Comparison of ENCODE assay signal across 1 cellular context in genomic region chr1:75724472-75725022, GRCh38.
A peak's percentile ranks its signal among the peaks of the same experiment; 100 is the strongest.
TF ChIP-seq lines count a peak whose summit lies in the region.

ACADM (plus strand) TSS chr1:75724709; CDS start chr1:75724788, 79 bp downstream.

TF ChIP-seq in HepG2, 621 proteins besides CTCF, POLR2A, EP300 and RAD21 (continued from another document and continues in another):
- TF ChIP-seq U2AF2 (IDR thresholded peaks at IDR 0.05; ENCODE audit: low read depth, low read length) = no peak
- no peak for TF ChIP-seq ZBTB8A (CRISPR knock-in tag; IDR thresholded peaks at IDR 0.05; ENCODE audit: borderline replicate concordance, low read depth)
- TF ChIP-seq HNRNPLL (IDR thresholded peaks at IDR 0.05; ENCODE audit: low read depth, low read length, poor library complexity, severe bottlenecking) = peak; percentile 98
- TF ChIP-seq ATF1 (CRISPR knock-in tag; IDR thresholded peaks at IDR 0.05) = no peak
- peak; percentile 81; the same call in 1 of the 2 replicates for TF ChIP-seq ZNF747 (CRISPR knock-in tag; IDR thresholded peaks at IDR 0.05; ENCODE audit: borderline replicate concordance)
- TF ChIP-seq, protein P1, sequence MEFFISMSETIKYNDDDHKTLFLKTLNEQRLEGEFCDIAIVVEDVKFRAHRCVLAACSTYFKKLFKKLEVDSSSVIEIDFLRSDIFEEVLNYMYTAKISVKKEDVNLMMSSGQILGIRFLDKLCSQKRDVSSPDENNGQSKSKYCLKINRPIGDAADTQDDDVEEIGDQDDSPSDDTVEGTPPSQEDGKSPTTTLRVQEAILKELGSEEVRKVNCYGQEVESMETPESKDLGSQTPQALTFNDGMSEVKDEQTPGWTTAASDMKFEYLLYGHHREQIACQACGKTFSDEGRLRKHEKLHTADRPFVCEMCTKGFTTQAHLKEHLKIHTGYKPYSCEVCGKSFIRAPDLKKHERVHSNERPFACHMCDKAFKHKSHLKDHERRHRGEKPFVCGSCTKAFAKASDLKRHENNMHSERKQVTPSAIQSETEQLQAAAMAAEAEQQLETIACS (CRISPR knock-in tag; IDR thresholded peaks at IDR 0.05) = 0 out of 2 replicates have a peak, but pooled peaks have one; percentile 30
- TF ChIP-seq CBX2 (IDR thresholded peaks at IDR 0.05; ENCODE audit: low read depth, low read length) = no peak
- TF ChIP-seq CBX2 (CRISPR knock-in tag; IDR thresholded peaks at IDR 0.05; ENCODE audit: low read depth) = no peak
- peak; percentile 84 for TF ChIP-seq NR2F2 (IDR thresholded peaks at IDR 0.05; ENCODE audit: borderline replicate concordance, low read depth)
- TF ChIP-seq, protein P2, sequence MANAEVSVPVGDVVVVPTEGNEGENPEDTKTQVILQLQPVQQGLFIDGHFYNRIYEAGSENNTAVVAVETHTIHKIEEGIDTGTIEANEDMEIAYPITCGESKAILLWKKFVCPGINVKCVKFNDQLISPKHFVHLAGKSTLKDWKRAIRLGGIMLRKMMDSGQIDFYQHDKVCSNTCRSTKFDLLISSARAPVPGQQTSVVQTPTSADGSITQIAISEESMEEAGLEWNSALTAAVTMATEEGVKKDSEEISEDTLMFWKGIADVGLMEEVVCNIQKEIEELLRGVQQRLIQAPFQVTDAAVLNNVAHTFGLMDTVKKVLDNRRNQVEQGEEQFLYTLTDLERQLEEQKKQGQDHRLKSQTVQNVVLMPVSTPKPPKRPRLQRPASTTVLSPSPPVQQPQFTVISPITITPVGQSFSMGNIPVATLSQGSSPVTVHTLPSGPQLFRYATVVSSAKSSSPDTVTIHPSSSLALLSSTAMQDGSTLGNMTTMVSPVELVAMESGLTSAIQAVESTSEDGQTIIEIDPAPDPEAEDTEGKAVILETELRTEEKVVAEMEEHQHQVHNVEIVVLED (CRISPR knock-in tag; IDR thresholded peaks at IDR 0.05; ENCODE audit: borderline replicate concordance) = peak; percentile 84
- TF ChIP-seq PRDM4 (CRISPR knock-in tag; IDR thresholded peaks at IDR 0.05; ENCODE audit: borderline replicate concordance) = no peak
- TF ChIP-seq ZNF24 (IDR thresholded peaks at IDR 0.05) = no peak
- TF ChIP-seq XBP1 (CRISPR knock-in tag; IDR thresholded peaks at IDR 0.05) = no peak
- peak; percentile 81; the same call in 1 of the 2 replicates for TF ChIP-seq ZGPAT (CRISPR knock-in tag; IDR thresholded peaks at IDR 0.05)
- no peak for TF ChIP-seq MTA3 (CRISPR knock-in tag; IDR thresholded peaks at IDR 0.05)
- peak; percentile 64 for TF ChIP-seq MXD1 (CRISPR knock-in tag; IDR thresholded peaks at IDR 0.05)
- no peak; the same call in 1 of the 2 replicates for TF ChIP-seq ZNF136 (CRISPR knock-in tag; IDR thresholded peaks at IDR 0.05; ENCODE audit: low read depth)
- TF ChIP-seq ZBTB20 (CRISPR knock-in tag; IDR thresholded peaks at IDR 0.05; ENCODE audit: borderline replicate concordance, low read depth) = peak; percentile 30; the same call in 1 of the 2 replicates
- peak; percentile 73 for TF ChIP-seq SOX5 (CRISPR knock-in tag; IDR thresholded peaks at IDR 0.05; ENCODE audit: borderline replicate concordance)
- no peak for TF ChIP-seq ZKSCAN8 (CRISPR knock-in tag; IDR thresholded peaks at IDR 0.05; ENCODE audit: borderline replicate concordance)
- TF ChIP-seq PHB2 (IDR thresholded peaks at IDR 0.05; ENCODE audit: partially characterized antibody) = no peak
- peak; percentile 81; the same call in 1 of the 2 replicates for TF ChIP-seq MYPOP (CRISPR knock-in tag; IDR thresholded peaks at IDR 0.05)
- TF ChIP-seq ZNF709 (CRISPR knock-in tag; IDR thresholded peaks at IDR 0.05) = 0 out of 2 replicates have a peak, but pooled peaks have one; percentile 50
- TF ChIP-seq TGIF2 (CRISPR knock-in tag; IDR thresholded peaks at IDR 0.05) = peak; percentile 42
- TF ChIP-seq SKI (IDR thresholded peaks at IDR 0.05; ENCODE audit: partially characterized antibody) = peak; percentile 36
- TF ChIP-seq, protein P3, sequence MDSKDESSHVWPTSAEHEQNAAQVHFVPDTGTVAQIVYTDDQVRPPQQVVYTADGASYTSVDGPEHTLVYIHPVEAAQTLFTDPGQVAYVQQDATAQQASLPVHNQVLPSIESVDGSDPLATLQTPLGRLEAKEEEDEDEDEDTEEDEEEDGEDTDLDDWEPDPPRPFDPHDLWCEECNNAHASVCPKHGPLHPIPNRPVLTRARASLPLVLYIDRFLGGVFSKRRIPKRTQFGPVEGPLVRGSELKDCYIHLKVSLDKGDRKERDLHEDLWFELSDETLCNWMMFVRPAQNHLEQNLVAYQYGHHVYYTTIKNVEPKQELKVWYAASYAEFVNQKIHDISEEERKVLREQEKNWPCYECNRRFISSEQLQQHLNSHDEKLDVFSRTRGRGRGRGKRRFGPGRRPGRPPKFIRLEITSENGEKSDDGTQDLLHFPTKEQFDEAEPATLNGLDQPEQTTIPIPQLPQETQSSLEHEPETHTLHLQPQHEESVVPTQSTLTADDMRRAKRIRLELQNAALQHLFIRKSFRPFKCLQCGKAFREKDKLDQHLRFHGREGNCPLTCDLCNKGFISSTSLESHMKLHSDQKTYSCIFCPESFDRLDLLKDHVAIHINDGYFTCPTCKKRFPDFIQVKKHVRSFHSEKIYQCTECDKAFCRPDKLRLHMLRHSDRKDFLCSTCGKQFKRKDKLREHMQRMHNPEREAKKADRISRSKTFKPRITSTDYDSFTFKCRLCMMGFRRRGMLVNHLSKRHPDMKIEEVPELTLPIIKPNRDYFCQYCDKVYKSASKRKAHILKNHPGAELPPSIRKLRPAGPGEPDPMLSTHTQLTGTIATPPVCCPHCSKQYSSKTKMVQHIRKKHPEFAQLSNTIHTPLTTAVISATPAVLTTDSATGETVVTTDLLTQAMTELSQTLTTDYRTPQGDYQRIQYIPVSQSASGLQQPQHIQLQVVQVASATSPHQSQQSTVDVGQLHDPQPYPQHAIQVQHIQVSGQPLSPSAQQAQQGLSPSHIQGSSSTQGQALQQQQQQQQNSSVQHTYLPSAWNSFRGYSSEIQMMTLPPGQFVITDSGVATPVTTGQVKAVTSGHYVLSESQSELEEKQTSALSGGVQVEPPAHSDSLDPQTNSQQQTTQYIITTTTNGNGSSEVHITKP (CRISPR knock-in tag; IDR thresholded peaks at IDR 0.05; ENCODE audit: low read depth) = no peak
- 0 out of 2 replicates have a peak, but pooled peaks have one; percentile 14 for TF ChIP-seq KDM5A (IDR thresholded peaks at IDR 0.05; ENCODE audit: borderline replicate concordance, low read length)
- TF ChIP-seq SOX13 (IDR thresholded peaks at IDR 0.05) = no peak
- TF ChIP-seq SOX13 (CRISPR knock-in tag; conservative IDR thresholded peaks at IDR 0.05 in 1 of 2, IDR thresholded peaks at IDR 0.05 in 1 of 2) = peak in 1 of 2 experiments; percentile 84; a peak in 2 of 4 replicates
- peak; percentile 80 for TF ChIP-seq SAP130 (CRISPR knock-in tag; IDR thresholded peaks at IDR 0.05; ENCODE audit: low read depth)
- peak; percentile 76; the same call in 1 of the 2 replicates for TF ChIP-seq AHR (CRISPR knock-in tag; IDR thresholded peaks at IDR 0.05)
- TF ChIP-seq ZNF776 (CRISPR knock-in tag; IDR thresholded peaks at IDR 0.05) = no peak
- TF ChIP-seq HINFP (CRISPR knock-in tag; IDR thresholded peaks at IDR 0.05; ENCODE audit: low read depth) = no peak
- TF ChIP-seq HOXA5 (CRISPR knock-in tag; IDR thresholded peaks at IDR 0.05) = no peak
- TF ChIP-seq ZNF446 (CRISPR knock-in tag; IDR thresholded peaks at IDR 0.05) = no peak
- TF ChIP-seq HOXA7 (CRISPR knock-in tag; IDR thresholded peaks at IDR 0.05) = no peak
- TF ChIP-seq ZNF839 (CRISPR knock-in tag; IDR thresholded peaks at IDR 0.05; ENCODE audit: borderline replicate concordance) = no peak
- TF ChIP-seq E2F2 (CRISPR knock-in tag; IDR thresholded peaks at IDR 0.05; ENCODE audit: borderline replicate concordance) = no peak; the same call in 1 of the 2 replicates
- TF ChIP-seq, protein P4, sequence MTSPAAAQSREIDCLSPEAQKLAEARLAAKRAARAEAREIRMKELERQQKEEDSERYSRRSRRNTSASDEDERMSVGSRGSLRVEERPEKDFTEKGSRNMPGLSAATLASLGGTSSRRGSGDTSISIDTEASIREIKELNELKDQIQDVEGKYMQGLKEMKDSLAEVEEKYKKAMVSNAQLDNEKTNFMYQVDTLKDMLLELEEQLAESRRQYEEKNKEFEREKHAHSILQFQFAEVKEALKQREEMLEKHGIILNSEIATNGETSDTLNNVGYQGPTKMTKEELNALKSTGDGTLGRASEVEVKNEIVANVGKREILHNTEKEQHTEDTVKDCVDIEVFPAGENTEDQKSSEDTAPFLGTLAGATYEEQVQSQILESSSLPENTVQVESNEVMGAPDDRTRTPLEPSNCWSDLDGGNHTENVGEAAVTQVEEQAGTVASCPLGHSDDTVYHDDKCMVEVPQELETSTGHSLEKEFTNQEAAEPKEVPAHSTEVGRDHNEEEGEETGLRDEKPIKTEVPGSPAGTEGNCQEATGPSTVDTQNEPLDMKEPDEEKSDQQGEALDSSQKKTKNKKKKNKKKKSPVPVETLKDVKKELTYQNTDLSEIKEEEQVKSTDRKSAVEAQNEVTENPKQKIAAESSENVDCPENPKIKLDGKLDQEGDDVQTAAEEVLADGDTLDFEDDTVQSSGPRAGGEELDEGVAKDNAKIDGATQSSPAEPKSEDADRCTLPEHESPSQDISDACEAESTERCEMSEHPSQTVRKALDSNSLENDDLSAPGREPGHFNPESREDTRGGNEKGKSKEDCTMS (CRISPR knock-in tag; conservative IDR thresholded peaks at IDR 0.05) = no peak
- peak; percentile 91 for TF ChIP-seq RXRA (CRISPR knock-in tag; IDR thresholded peaks at IDR 0.05)
- peak; percentile 37; the same call in 1 of the 2 replicates for TF ChIP-seq FOXO1 (CRISPR knock-in tag; IDR thresholded peaks at IDR 0.05)
- 0 out of 2 replicates have a peak, but pooled peaks have one; percentile 50 for TF ChIP-seq KDM3A (CRISPR knock-in tag; IDR thresholded peaks at IDR 0.05; ENCODE audit: low read depth)
- TF ChIP-seq NFKBIZ (CRISPR knock-in tag; IDR thresholded peaks at IDR 0.05) = peak; percentile 81; the same call in 1 of the 2 replicates
- TF ChIP-seq ZNF543 (CRISPR knock-in tag; IDR thresholded peaks at IDR 0.05) = peak; percentile 86
- TF ChIP-seq STAG1 (CRISPR knock-in tag; IDR thresholded peaks at IDR 0.05) = 0 out of 2 replicates have a peak, but pooled peaks have one; percentile 15
- 0 out of 2 replicates have a peak, but pooled peaks have one; percentile 48 for TF ChIP-seq RARG (CRISPR knock-in tag; IDR thresholded peaks at IDR 0.05; ENCODE audit: low read depth)
- no peak for TF ChIP-seq MTF1 (CRISPR knock-in tag; IDR thresholded peaks at IDR 0.05)
